Comparison of ENCODE assay signal across 10 cellular contexts in genomic region chr16:27316038-27316680, GRCh38. TPM values are rescaled to one million over a fixed set of nuclear protein-coding genes. Genes with fewer than 3 reads are reported as not detected.
DNase-seq lines count a peak whose midpoint lies in the region; ATAC-seq and TF ChIP-seq lines count a peak whose summit lies in the region.
"Had no signal": no experiment of that assay in that cellular context is flagged by ENCODE, and none has a peak within 500 bp of the region (broad histone marks: within the 10 kb centered on the region; RNA-seq: fewer than 3 reads in every experiment).

No MANE protein-coding gene starts in this region.

- H3K23ac ChIP-seq in neuronal stem cell (ENCODE audit: low read depth, low read length, poor library complexity) = no peak overlapping the region

- H2AFZ ChIP-seq in ACC112 (ENCODE audit: low read length, unreplicated experiment) = no peak overlapping the region
- H2AFZ ChIP-seq in OCI-LY7 (ENCODE audit: low read length) = no peak overlapping the region
- no peak overlapping the region for H2AFZ ChIP-seq in neuronal stem cell (ENCODE audit: low read length)

- peak overlapping the region; percentile 84 for H3K4me3 ChIP-seq in ACC112 (ENCODE audit: low read depth, low read length)
- H3K4me3 ChIP-seq in OCI-LY7 (ENCODE audit: low read depth, low read length, poor library complexity, severe bottlenecking) = peak overlapping the region; percentile 93
- no peak overlapping the region for H3K4me3 ChIP-seq in neuronal stem cell (ENCODE audit: low read length in 2 of 2)

- no CpG with 5 or more reads among the region's 8 CpGs for WGBS in neuronal stem cell (ENCODE audit: extremely low coverage in 2 of 2, insufficient read length in 2 of 2, insufficient replicate concordance in 1 of 2), 2 donors

- H2BK12ac ChIP-seq in neuronal stem cell (ENCODE audit: low read length) = no peak overlapping the region

- peak overlapping the region; percentile 79 for H3K4me3 Mint-ChIP-seq in dendritic cell treated with granulocyte-macrophage colony-stimulating factor and Interleukin-4, amounts not matched to agents 40 ng/mL and 50 ng/mL, for 4 days

- no peak overlapping the region for H3K14ac ChIP-seq in neuronal stem cell (ENCODE audit: low read length)

- H3K79me1 ChIP-seq in neuronal stem cell (ENCODE audit: low read depth, low read length) = peaks cover 2% of the 10 kb centered on the region

- H3K36me3 Mint-ChIP-seq in dendritic cell treated with granulocyte-macrophage colony-stimulating factor and Interleukin-4, amounts not matched to agents 40 ng/mL and 50 ng/mL, for 4 days (ENCODE audit: low read depth) = peaks cover 56% of the 10 kb centered on the region

- H3K18ac ChIP-seq in neuronal stem cell (ENCODE audit: low read length) = no peak overlapping the region

- H3K4me2 ChIP-seq in OCI-LY7 (ENCODE audit: low read length) = peak overlapping the region; percentile 94
- H3K4me2 ChIP-seq in neuronal stem cell (ENCODE audit: insufficient read depth, low read length, poor library complexity, severe bottlenecking) = no peak overlapping the region

- no peak overlapping the region for H3K9ac ChIP-seq in neuronal stem cell (ENCODE audit: low read depth, low read length, poor library complexity)

- BruUV-seq in OCI-LY7 (replicated peaks; lab: Mats Ljungman, UMichigan) = no TSS peak

- H3K27me3 Mint-ChIP-seq in dendritic cell treated with granulocyte-macrophage colony-stimulating factor and Interleukin-4, amounts not matched to agents 40 ng/mL and 50 ng/mL, for 4 days = peaks cover 7% of the 10 kb centered on the region

- H3K27ac ChIP-seq in ACC112 (ENCODE audit: low read depth, low read length) (peak overlapping the region; percentile 89), OCI-LY7 (ENCODE audit: low read depth, low read length, poor library complexity, severe bottlenecking) (no peak overlapping the region), neuronal stem cell (replicated peaks; ENCODE audit: low read length) (no peak overlapping the region)

- H3K79me2 ChIP-seq in ACC112 (ENCODE audit: control insufficient read depth, insufficient read depth, low read length, unreplicated experiment) (peaks cover 51% of the 10 kb centered on the region), OCI-LY7 (ENCODE audit: insufficient read depth, low read depth, low read length) (peaks cover 23% of the 10 kb centered on the region)

- H3K9me2 ChIP-seq in OCI-LY7 (ENCODE audit: insufficient read depth, low read length) = no peaks in the 10 kb centered on the region

- peaks cover 79% of the 10 kb centered on the region for H3K4me1 Mint-ChIP-seq in dendritic cell treated with granulocyte-macrophage colony-stimulating factor and Interleukin-4, amounts not matched to agents 40 ng/mL and 50 ng/mL, for 4 days (ENCODE audit: low read depth)

- no peaks in the 10 kb centered on the region for H3K27me3 ChIP-seq in ACC112 (ENCODE audit: insufficient read depth, low read length)
- H3K27me3 ChIP-seq in neuronal stem cell (ENCODE audit: control insufficient read depth in 3 of 3, insufficient read depth in 3 of 3, low read depth in 1 of 3, low read length in 3 of 3) = peaks cover 0 to 18% (median 16%) of the 10 kb centered on the region in 3 experiments

- POLR2A ChIA-PET in OCI-LY7 (lab: Charles Lee) = interaction anchor here (0.6 to 2.1 kb wide), 7 partner anchors 9 to 100 kb away, joined by 3 to 6 read pairs (median 3); no protein-coding TSS in a partner anchor

- H4K8ac ChIP-seq in neuronal stem cell (ENCODE audit: low read depth, low read length) = no peak overlapping the region

- intact Hi-C loops in OCI-LY7 (cut with micrococcal nuclease; ENCODE audit: unreplicated experiment) = loop anchor here (5.0 kb wide), 3 partner anchors 51 to 141 kb away; no protein-coding TSS in a partner anchor
- intact Hi-C loops in dendritic cell treated with granulocyte-macrophage colony-stimulating factor and Interleukin-4, amounts not matched to agents 40 ng/mL and 50 ng/mL, for 4 days (cut with micrococcal nuclease) = loop anchor here (5.0 to 10.0 kb wide), 2 partner anchors 49 to 81 kb away; partner anchors contain the start of gene NSMCE1

- H2BK5ac ChIP-seq in neuronal stem cell (ENCODE audit: low read length) = no peak overlapping the region

- CTCF ChIA-PET in OCI-LY7 (lab: Charles Lee; ENCODE audit: unreplicated experiment) = interaction anchor here (1.6 kb wide), 1 partner anchor 42 kb away, joined by 4 read pairs; no protein-coding TSS in a partner anchor

- H2BK15ac ChIP-seq in neuronal stem cell (ENCODE audit: low read length) = no peak overlapping the region

- H3K27ac Mint-ChIP-seq in dendritic cell treated with granulocyte-macrophage colony-stimulating factor and Interleukin-4, amounts not matched to agents 40 ng/mL and 50 ng/mL, for 4 days = peak overlapping the region; percentile 95

- ATAC-seq in HG02970 (IDR thresholded peaks at IDR 0.05; ENCODE audit: low FRiP score, unreplicated experiment) = no peak
- ATAC-seq in esophagus mucosa = no peak
- no peak for ATAC-seq in GM21619 (IDR thresholded peaks at IDR 0.05; ENCODE audit: unreplicated experiment)

- no peaks in the 10 kb centered on the region for H3K36me3 ChIP-seq in ACC112 (ENCODE audit: insufficient read depth, low read length)
- no peaks in the 10 kb centered on the region; the same call in 1 of the 2 replicates for H3K36me3 ChIP-seq in OCI-LY7 (ENCODE audit: insufficient read depth, low read length)
- H3K36me3 ChIP-seq in neuronal stem cell (replicated peaks in 1 of 2; ENCODE audit: control insufficient read depth in 2 of 2, insufficient read depth in 2 of 2, low read length in 2 of 2) = no peaks in the 10 kb centered on the region

- no peak for TF ChIP-seq CTCF in OCI-LY7 (conservative IDR thresholded peaks at IDR 0.05; ENCODE audit: low read length)

- no peak overlapping the region for H2AK5ac ChIP-seq in neuronal stem cell (ENCODE audit: low read depth, low read length)

- peaks cover 4% of the 10 kb centered on the region; the same call in 1 of the 2 replicates for H4K20me1 ChIP-seq in OCI-LY7 (ENCODE audit: insufficient read depth, low read length)

- peaks cover 36% of the 10 kb centered on the region for H3K4me1 ChIP-seq in ACC112 (ENCODE audit: control insufficient read depth, insufficient read depth, low read length, unreplicated experiment)
- H3K4me1 ChIP-seq in OCI-LY7 (ENCODE audit: insufficient read depth, low read length, poor library complexity, severe bottlenecking) = peaks cover 53% of the 10 kb centered on the region
- H3K4me1 ChIP-seq in neuronal stem cell (ENCODE audit: control insufficient read depth in 2 of 2, insufficient read depth in 1 of 2, low read depth in 1 of 2, low read length in 2 of 2) = peaks cover 4 to 5% of the 10 kb centered on the region in 2 donors

- no peak overlapping the region for H3K4ac ChIP-seq in neuronal stem cell (ENCODE audit: low read length)

- H4K91ac ChIP-seq in neuronal stem cell (ENCODE audit: low read depth, low read length, poor library complexity) = no peak overlapping the region

- DNase-seq in OCI-LY7 (ENCODE audit: low spot score) (no peak), neuronal stem cell (ENCODE audit: low spot score) (no peak)
- no peak for DNase-seq in stimulated activated CD4-positive, alpha-beta T cell treated with anti-CD3 and anti-CD28 coated beads, Interleukin-4, amount 100 ng/mL, for 24 hours
- DNase-seq: DMS79 treated with DMSO at 0.1 percent for 48 hours, occipital lobe had no signal

- H3K9me3 Mint-ChIP-seq in dendritic cell treated with granulocyte-macrophage colony-stimulating factor and Interleukin-4, amounts not matched to agents 40 ng/mL and 50 ng/mL, for 4 days = no peaks in the 10 kb centered on the region

- H3K9me3 ChIP-seq in OCI-LY7 (ENCODE audit: low read length) = no peaks in the 10 kb centered on the region
- no peaks in the 10 kb centered on the region for H3K9me3 ChIP-seq in neuronal stem cell (replicated peaks in 1 of 2; ENCODE audit: control insufficient read depth in 2 of 2, insufficient read depth in 1 of 2, low read depth in 1 of 2, low read length in 2 of 2)

- peak overlapping the region; percentile 78 for H2BK120ac ChIP-seq in neuronal stem cell (ENCODE audit: low read depth, low read length)

RNA-seq across cellular contexts. Expression of gene IL4R, which starts 2.4 kb away (rescaled TPM):
- 33.0 and 82.8 TPM in 2 replicates for total RNA-seq in OCI-LY7 (2014; rRNA removed; shearing (Covaris generic))
- total RNA-seq in OCI-LY7 (2022) (73.1 and 101 TPM in 2 replicates), esophagus mucosa (119 TPM)
- polyA plus RNA-seq in neuronal stem cell (2013, experiment 1 of 2) = 9.3 TPM
- polyA plus RNA-seq in neuronal stem cell (2013, experiment 2 of 2) = 9.2 TPM

RNA-seq across cellular contexts. Expression of gene NSMCE1, which starts 47.6 kb away (rescaled TPM):
- total RNA-seq in OCI-LY7 (2014; rRNA removed; shearing (Covaris generic)) = 51.1 and 52.1 TPM in 2 replicates
- total RNA-seq in OCI-LY7 (2022) (84.0 and 89.4 TPM in 2 replicates), esophagus mucosa (46.8 TPM)
- polyA plus RNA-seq in neuronal stem cell (2013, experiment 1 of 2) = 54.4 TPM
- polyA plus RNA-seq in neuronal stem cell (2013, experiment 2 of 2) = 52.8 TPM

Comparison
In these comparisons a context has a peak if more than half of its experiments do, and no peak if none do; other contexts are left out.
1. H3K4me3 ChIP-seq: peak in ACC112 (single experiment) and OCI-LY7 (single experiment); none in neuronal stem cell (0 of 2).